1 cellular context compared by ENCODE assay signal in the genomic region with DNA sequence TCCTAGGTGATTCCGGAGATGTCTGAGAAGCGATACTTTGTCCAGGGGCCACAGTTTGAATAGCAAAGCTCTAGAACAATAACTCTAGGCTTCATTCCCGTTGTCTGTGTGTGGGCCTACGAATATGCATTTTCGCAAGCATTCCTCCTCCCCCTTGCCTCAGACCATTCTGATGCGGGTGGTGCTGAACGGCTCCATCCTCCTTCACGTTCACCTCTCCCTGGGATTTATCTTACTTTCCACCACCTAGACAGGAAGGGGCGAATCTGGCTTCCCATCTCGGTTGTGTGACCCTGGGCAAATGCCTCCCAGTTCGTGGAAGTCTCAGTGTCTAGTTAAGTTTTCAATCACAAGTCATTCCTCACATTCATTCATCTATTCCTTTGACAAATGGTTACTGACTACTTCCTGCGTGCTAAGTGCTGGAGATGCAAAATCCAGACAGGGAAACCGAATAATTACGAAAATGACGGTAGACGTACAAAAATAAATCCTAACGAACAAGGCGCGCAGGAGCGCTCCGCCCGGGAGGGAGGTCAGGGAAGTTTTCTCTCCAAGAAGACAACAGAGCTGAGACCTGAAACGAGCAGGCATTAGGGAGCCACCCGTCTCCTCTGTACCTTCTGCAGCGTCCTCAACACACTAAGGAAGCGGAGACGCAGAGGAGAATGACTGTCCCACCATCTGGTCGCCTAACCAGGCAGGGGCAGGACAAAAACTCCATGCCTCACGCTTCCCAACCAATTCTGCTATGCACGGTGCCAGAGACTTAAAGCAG.
A peak's percentile ranks its signal among the peaks of the same experiment; 100 is the strongest.
TF ChIP-seq lines count a peak whose summit lies in the region.

No MANE protein-coding gene starts in this region.

TF ChIP-seq in HepG2, 621 proteins besides CTCF, POLR2A, EP300 and RAD21 (continued from another document):
- TF ChIP-seq, protein P1, sequence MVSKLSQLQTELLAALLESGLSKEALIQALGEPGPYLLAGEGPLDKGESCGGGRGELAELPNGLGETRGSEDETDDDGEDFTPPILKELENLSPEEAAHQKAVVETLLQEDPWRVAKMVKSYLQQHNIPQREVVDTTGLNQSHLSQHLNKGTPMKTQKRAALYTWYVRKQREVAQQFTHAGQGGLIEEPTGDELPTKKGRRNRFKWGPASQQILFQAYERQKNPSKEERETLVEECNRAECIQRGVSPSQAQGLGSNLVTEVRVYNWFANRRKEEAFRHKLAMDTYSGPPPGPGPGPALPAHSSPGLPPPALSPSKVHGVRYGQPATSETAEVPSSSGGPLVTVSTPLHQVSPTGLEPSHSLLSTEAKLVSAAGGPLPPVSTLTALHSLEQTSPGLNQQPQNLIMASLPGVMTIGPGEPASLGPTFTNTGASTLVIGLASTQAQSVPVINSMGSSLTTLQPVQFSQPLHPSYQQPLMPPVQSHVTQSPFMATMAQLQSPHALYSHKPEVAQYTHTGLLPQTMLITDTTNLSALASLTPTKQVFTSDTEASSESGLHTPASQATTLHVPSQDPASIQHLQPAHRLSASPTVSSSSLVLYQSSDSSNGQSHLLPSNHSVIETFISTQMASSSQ (IDR thresholded peaks at IDR 0.05; ENCODE audit: low read depth): no peak
- TF ChIP-seq, protein P1 (CRISPR knock-in tag; IDR thresholded peaks at IDR 0.05; ENCODE audit: borderline replicate concordance): no peak; the same call in 1 of the 2 replicates
- TF ChIP-seq ESRRA (CRISPR knock-in tag; IDR thresholded peaks at IDR 0.05; ENCODE audit: low read depth) (no peak), ELF3 (CRISPR knock-in tag; IDR thresholded peaks at IDR 0.05) (no peak), KLF11 (CRISPR knock-in tag; IDR thresholded peaks at IDR 0.05) (0 out of 2 replicates have a peak, but pooled peaks have one; percentile 18), SKI (IDR thresholded peaks at IDR 0.05; ENCODE audit: partially characterized antibody) (no peak), EED (CRISPR knock-in tag; IDR thresholded peaks at IDR 0.05) (0 out of 2 replicates have a peak, but pooled peaks have one; percentile 53)
- TF ChIP-seq, protein P2, sequence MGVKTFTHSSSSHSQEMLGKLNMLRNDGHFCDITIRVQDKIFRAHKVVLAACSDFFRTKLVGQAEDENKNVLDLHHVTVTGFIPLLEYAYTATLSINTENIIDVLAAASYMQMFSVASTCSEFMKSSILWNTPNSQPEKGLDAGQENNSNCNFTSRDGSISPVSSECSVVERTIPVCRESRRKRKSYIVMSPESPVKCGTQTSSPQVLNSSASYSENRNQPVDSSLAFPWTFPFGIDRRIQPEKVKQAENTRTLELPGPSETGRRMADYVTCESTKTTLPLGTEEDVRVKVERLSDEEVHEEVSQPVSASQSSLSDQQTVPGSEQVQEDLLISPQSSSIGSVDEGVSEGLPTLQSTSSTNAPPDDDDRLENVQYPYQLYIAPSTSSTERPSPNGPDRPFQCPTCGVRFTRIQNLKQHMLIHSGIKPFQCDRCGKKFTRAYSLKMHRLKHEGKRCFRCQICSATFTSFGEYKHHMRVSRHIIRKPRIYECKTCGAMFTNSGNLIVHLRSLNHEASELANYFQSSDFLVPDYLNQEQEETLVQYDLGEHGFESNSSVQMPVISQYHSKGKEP (CRISPR knock-in tag; IDR thresholded peaks at IDR 0.05): no peak
- TF ChIP-seq, protein P3, sequence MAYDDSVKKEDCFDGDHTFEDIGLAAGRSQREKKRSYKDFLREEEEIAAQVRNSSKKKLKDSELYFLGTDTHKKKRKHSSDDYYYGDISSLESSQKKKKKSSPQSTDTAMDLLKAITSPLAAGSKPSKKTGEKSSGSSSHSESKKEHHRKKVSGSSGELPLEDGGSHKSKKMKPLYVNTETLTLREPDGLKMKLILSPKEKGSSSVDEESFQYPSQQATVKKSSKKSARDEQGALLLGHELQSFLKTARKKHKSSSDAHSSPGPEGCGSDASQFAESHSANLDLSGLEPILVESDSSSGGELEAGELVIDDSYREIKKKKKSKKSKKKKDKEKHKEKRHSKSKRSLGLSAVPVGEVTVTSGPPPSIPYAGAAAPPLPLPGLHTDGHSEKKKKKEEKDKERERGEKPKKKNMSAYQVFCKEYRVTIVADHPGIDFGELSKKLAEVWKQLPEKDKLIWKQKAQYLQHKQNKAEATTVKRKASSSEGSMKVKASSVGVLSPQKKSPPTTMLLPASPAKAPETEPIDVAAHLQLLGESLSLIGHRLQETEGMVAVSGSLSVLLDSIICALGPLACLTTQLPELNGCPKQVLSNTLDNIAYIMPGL (CRISPR knock-in tag; IDR thresholded peaks at IDR 0.05; ENCODE audit: borderline replicate concordance in 1 of 2, low read depth in 1 of 2): peak in 1 of 2 experiments; percentile 63; a peak in 2 of 4 replicates
- TF ChIP-seq, protein P4, sequence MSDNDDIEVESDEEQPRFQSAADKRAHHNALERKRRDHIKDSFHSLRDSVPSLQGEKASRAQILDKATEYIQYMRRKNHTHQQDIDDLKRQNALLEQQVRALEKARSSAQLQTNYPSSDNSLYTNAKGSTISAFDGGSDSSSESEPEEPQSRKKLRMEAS (IDR thresholded peaks at IDR 0.05): peak; percentile 41; the same call in 1 of the 2 replicates
- TF ChIP-seq, protein P5, sequence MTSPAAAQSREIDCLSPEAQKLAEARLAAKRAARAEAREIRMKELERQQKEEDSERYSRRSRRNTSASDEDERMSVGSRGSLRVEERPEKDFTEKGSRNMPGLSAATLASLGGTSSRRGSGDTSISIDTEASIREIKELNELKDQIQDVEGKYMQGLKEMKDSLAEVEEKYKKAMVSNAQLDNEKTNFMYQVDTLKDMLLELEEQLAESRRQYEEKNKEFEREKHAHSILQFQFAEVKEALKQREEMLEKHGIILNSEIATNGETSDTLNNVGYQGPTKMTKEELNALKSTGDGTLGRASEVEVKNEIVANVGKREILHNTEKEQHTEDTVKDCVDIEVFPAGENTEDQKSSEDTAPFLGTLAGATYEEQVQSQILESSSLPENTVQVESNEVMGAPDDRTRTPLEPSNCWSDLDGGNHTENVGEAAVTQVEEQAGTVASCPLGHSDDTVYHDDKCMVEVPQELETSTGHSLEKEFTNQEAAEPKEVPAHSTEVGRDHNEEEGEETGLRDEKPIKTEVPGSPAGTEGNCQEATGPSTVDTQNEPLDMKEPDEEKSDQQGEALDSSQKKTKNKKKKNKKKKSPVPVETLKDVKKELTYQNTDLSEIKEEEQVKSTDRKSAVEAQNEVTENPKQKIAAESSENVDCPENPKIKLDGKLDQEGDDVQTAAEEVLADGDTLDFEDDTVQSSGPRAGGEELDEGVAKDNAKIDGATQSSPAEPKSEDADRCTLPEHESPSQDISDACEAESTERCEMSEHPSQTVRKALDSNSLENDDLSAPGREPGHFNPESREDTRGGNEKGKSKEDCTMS (CRISPR knock-in tag; conservative IDR thresholded peaks at IDR 0.05): no peak
